ENCODE assay signal across 22 cellular contexts in genomic region chr7:45898241-45898640, GRCh38. TPM values are rescaled to one million over a fixed set of nuclear protein-coding genes. Genes with fewer than 3 reads are reported as not detected.
"Had no signal": no experiment of that assay in that cellular context is flagged by ENCODE, and none has a peak within 500 bp of the region (broad histone marks: within the 10 kb centered on the region; RNA-seq: fewer than 3 reads in every experiment).

No MANE protein-coding gene starts in this region.

- H3K4me3 ChIP-seq: heart right ventricle, psoas muscle, skin epidermis had no signal

- H3K9me3 ChIP-seq: psoas muscle had no signal

- DNase-seq: cortex of kidney; effector memory CD4-positive, alpha-beta T cell; heart right ventricle; hypothalamus; kidney glomerular epithelial cell; mesendoderm; naive B cell; occipital lobe; psoas muscle; retina; stimulated activated CD4-positive, alpha-beta T cell treated with anti-CD3 and anti-CD28 coated beads, Interleukin-2, amount 100 ng/mL, for 24 hours; stimulated activated naive CD4-positive, alpha-beta T cell treated with Interleukin-2 at 50 U/mL for 16 hours; trophoblast cell had no signal

- H3K36me3 ChIP-seq: heart right ventricle had no signal

- H3K27ac ChIP-seq: heart right ventricle, psoas muscle, skin epidermis had no signal

- H3K4me1 ChIP-seq: heart right ventricle, psoas muscle had no signal

- ATAC-seq: esophagus mucosa, heart right ventricle, psoas muscle, sciatic nerve had no signal

RNA-seq across cellular contexts. Expression of gene IGFBP1, which starts 10.0 kb away (rescaled TPM):
- total RNA-seq: esophagus mucosa, fibroblast of lung, frontal cortex, glomerular endothelial cell, heart right ventricle, psoas muscle, sciatic nerve, urinary bladder had no signal
- polyA plus RNA-seq: fibroblast of lung, psoas muscle had no signal

RNA-seq across cellular contexts. Expression of gene CCDC201, which starts 25.4 kb away (rescaled TPM):
- total RNA-seq: esophagus mucosa, fibroblast of lung, frontal cortex, glomerular endothelial cell, heart right ventricle, liver, lung microvascular endothelial cell, occipital lobe, psoas muscle, sciatic nerve, urinary bladder had no signal
- polyA plus RNA-seq: fibroblast of lung, heart right ventricle, liver, psoas muscle, urinary bladder had no signal
